2 cellular contexts compared by ENCODE assay signal in the genomic region with DNA sequence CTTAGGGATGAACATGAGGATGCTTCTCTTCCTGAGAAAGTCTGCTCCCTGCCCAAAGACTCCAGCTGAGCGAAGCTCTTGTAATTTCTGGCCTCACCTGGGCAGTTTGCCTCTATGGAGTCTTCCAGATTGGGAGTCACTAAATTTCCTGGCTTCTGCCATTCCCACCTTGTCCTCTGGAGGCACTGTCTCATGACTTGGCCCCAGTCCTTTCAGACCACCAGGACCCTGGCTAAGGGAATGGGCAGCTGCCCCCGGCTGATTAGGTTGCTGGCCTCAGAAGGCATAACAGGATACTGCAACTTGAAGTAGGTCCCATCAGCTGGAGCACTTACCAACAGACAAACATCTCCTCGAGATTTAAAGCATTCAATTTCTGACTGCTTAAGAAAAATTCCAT.
TF ChIP-seq lines count a peak whose summit lies in the region.

No MANE protein-coding gene starts in this region.

TF ChIP-seq in SK-N-SH, 30 proteins besides CTCF, POLR2A, EP300 and RAD21 (continued from another document):
- TF ChIP-seq, protein P1, sequence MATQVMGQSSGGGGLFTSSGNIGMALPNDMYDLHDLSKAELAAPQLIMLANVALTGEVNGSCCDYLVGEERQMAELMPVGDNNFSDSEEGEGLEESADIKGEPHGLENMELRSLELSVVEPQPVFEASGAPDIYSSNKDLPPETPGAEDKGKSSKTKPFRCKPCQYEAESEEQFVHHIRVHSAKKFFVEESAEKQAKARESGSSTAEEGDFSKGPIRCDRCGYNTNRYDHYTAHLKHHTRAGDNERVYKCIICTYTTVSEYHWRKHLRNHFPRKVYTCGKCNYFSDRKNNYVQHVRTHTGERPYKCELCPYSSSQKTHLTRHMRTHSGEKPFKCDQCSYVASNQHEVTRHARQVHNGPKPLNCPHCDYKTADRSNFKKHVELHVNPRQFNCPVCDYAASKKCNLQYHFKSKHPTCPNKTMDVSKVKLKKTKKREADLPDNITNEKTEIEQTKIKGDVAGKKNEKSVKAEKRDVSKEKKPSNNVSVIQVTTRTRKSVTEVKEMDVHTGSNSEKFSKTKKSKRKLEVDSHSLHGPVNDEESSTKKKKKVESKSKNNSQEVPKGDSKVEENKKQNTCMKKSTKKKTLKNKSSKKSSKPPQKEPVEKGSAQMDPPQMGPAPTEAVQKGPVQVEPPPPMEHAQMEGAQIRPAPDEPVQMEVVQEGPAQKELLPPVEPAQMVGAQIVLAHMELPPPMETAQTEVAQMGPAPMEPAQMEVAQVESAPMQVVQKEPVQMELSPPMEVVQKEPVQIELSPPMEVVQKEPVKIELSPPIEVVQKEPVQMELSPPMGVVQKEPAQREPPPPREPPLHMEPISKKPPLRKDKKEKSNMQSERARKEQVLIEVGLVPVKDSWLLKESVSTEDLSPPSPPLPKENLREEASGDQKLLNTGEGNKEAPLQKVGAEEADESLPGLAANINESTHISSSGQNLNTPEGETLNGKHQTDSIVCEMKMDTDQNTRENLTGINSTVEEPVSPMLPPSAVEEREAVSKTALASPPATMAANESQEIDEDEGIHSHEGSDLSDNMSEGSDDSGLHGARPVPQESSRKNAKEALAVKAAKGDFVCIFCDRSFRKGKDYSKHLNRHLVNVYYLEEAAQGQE (IDR thresholded peaks at IDR 0.05; ENCODE audit: low read depth, low read length): no peak

TF ChIP-seq in SK-N-SH treated with all-trans-retinoic acid at 6 μM for 48 hours, 23 proteins besides CTCF, POLR2A, EP300 and RAD21 (continued from another document):
- TF ChIP-seq, protein P2, sequence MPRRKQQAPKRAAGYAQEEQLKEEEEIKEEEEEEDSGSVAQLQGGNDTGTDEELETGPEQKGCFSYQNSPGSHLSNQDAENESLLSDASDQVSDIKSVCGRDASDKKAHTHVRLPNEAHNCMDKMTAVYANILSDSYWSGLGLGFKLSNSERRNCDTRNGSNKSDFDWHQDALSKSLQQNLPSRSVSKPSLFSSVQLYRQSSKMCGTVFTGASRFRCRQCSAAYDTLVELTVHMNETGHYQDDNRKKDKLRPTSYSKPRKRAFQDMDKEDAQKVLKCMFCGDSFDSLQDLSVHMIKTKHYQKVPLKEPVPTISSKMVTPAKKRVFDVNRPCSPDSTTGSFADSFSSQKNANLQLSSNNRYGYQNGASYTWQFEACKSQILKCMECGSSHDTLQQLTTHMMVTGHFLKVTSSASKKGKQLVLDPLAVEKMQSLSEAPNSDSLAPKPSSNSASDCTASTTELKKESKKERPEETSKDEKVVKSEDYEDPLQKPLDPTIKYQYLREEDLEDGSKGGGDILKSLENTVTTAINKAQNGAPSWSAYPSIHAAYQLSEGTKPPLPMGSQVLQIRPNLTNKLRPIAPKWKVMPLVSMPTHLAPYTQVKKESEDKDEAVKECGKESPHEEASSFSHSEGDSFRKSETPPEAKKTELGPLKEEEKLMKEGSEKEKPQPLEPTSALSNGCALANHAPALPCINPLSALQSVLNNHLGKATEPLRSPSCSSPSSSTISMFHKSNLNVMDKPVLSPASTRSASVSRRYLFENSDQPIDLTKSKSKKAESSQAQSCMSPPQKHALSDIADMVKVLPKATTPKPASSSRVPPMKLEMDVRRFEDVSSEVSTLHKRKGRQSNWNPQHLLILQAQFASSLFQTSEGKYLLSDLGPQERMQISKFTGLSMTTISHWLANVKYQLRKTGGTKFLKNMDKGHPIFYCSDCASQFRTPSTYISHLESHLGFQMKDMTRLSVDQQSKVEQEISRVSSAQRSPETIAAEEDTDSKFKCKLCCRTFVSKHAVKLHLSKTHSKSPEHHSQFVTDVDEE (CRISPR knock-in tag; IDR thresholded peaks at IDR 0.05): no peak
- TF ChIP-seq, protein P3, sequence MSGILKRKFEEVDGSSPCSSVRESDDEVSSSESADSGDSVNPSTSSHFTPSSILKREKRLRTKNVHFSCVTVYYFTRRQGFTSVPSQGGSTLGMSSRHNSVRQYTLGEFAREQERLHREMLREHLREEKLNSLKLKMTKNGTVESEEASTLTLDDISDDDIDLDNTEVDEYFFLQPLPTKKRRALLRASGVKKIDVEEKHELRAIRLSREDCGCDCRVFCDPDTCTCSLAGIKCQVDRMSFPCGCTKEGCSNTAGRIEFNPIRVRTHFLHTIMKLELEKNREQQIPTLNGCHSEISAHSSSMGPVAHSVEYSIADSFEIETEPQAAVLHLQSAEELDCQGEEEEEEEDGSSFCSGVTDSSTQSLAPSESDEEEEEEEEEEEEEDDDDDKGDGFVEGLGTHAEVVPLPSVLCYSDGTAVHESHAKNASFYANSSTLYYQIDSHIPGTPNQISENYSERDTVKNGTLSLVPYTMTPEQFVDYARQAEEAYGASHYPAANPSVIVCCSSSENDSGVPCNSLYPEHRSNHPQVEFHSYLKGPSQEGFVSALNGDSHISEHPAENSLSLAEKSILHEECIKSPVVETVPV (CRISPR knock-in tag; IDR thresholded peaks at IDR 0.05): no peak
- no peak for TF ChIP-seq BACH2 (CRISPR knock-in tag; IDR thresholded peaks at IDR 0.05; ENCODE audit: borderline replicate concordance)
- TF ChIP-seq CSDC2 (CRISPR knock-in tag; IDR thresholded peaks at IDR 0.05): no peak
- TF ChIP-seq, protein P4, sequence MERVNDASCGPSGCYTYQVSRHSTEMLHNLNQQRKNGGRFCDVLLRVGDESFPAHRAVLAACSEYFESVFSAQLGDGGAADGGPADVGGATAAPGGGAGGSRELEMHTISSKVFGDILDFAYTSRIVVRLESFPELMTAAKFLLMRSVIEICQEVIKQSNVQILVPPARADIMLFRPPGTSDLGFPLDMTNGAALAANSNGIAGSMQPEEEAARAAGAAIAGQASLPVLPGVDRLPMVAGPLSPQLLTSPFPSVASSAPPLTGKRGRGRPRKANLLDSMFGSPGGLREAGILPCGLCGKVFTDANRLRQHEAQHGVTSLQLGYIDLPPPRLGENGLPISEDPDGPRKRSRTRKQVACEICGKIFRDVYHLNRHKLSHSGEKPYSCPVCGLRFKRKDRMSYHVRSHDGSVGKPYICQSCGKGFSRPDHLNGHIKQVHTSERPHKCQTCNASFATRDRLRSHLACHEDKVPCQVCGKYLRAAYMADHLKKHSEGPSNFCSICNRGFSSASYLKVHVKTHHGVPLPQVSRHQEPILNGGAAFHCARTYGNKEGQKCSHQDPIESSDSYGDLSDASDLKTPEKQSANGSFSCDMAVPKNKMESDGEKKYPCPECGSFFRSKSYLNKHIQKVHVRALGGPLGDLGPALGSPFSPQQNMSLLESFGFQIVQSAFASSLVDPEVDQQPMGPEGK (CRISPR knock-in tag; IDR thresholded peaks at IDR 0.05; ENCODE audit: borderline replicate concordance): no peak
- TF ChIP-seq ZNF565 (CRISPR knock-in tag; conservative IDR thresholded peaks at IDR 0.05; ENCODE audit: low read depth): no peak
- TF ChIP-seq GLIS3 (CRISPR knock-in tag; IDR thresholded peaks at IDR 0.05): no peak
- no peak for TF ChIP-seq ZFP30 (CRISPR knock-in tag; IDR thresholded peaks at IDR 0.05)
- no peak for TF ChIP-seq ZNF70 (CRISPR knock-in tag; IDR thresholded peaks at IDR 0.05)
